ENCODE assay signal across 25 cellular contexts in genomic region chr10:36720931-36721330, GRCh38.
"Had no signal": no experiment of that assay in that cellular context is flagged by ENCODE, and none has a peak within 500 bp of the region (broad histone marks: within the 10 kb centered on the region; RNA-seq: fewer than 3 reads in every experiment).

No MANE protein-coding gene starts in this region.

- H3K4me1 ChIP-seq: Peyer's patch had no signal

- H3K27ac ChIP-seq: adrenal gland, Peyer's patch, RWPE1, SJCRH30, VCaP had no signal

- DNase-seq: activated CD4-positive, alpha-beta T cell treated with anti-CD3 and anti-CD28 coated beads for 36 hours; activated CD4-positive, CD25-positive, alpha-beta regulatory T cell; activated CD8-positive, alpha-beta memory T cell treated with anti-CD3 and anti-CD28 coated beads, Interleukin-2, amount 50 U/mL, for 4 hours; activated CD8-positive, alpha-beta T cell treated with anti-CD3 and anti-CD28 coated beads for 36 hours; activated gamma-delta T cell treated with Interleukin-2 at 50 U/mL for 16 hours; activated naive CD4-positive, alpha-beta T cell treated with anti-CD3 and anti-CD28 coated beads, Interleukin-2, amount 10 ng/mL, durations not matched to agents 7 days and 5 days; activated naive CD8-positive, alpha-beta T cell treated with anti-CD3 and anti-CD28 coated beads for 36 hours; activated T-cell treated with anti-CD3 and anti-CD28 coated beads, Interleukin-2, amount 50 U/mL, for 72 hours; adrenal gland; anterior cingulate cortex; NCI-H1105 treated with DMSO at 0.1 percent for 48 hours; NCI-H1436 treated with DMSO at 0.1 percent for 48 hours; NCI-H187; NCI-H2081; NCI-H524; NCI-H774; NK-92 treated with Interleukin-12 subunit alpha and Interleukin-12 subunit beta, amount 100 ng/mL, for 24 hours; OCI-M1; Peyer's patch; Right ventricle myocardium superior; SJCRH30; SK-N-SH; T-helper 1 cell had no signal

- H3K9me3 ChIP-seq: adrenal gland, SJCRH30, SK-N-SH had no signal

- H3K4me2 ChIP-seq: SK-N-SH had no signal

- H3K27me3 ChIP-seq: adrenal gland, Peyer's patch, SJCRH30 had no signal

- H3K4me3 ChIP-seq: adrenal gland, Peyer's patch, SJCRH30 had no signal

- ATAC-seq: activated CD4-positive, alpha-beta T cell treated with anti-CD3 and anti-CD28 coated beads for 36 hours; activated CD8-positive, alpha-beta T cell treated with anti-CD3 and anti-CD28 coated beads for 36 hours; activated T-cell treated with anti-CD3 and anti-CD28 coated beads, Interleukin-2, amount 50 U/mL, for 72 hours had no signal

- H3K36me3 ChIP-seq: adrenal gland, Peyer's patch, SJCRH30 had no signal

- H3K9ac ChIP-seq: SK-N-SH had no signal
